In genomic region chr3:172711457-172711800, GRCh38 we compare ENCODE assay signal across 8 cellular contexts. TPM values are rescaled to one million over a fixed set of nuclear protein-coding genes. Genes with fewer than 3 reads are reported as not detected.
DNase-seq lines count a peak whose midpoint lies in the region; ATAC-seq and TF ChIP-seq lines count a peak whose summit lies in the region.

No MANE protein-coding gene starts in this region.

- H3K27ac Mint-ChIP-seq in CD8-positive, alpha-beta T cell, result no peak overlapping the region

- H2BK120ac ChIP-seq in trophoblast cell (ENCODE audit: insufficient read depth, low read length, poor library complexity), result no peak overlapping the region

- no peak overlapping the region for H3K18ac ChIP-seq in trophoblast cell (ENCODE audit: low read length)

- peak overlapping the region; percentile 50 for H4K8ac ChIP-seq in trophoblast cell (ENCODE audit: low read depth, low read length)

- H3K4me3 ChIP-seq in CD8-positive, alpha-beta T cell (ENCODE audit: low read depth, low read length), result peak overlapping the region; percentile 93
- H3K4me3 ChIP-seq in HFF-Myc (replicated peaks; ENCODE audit: low read depth, low read length) (peak overlapping the region; percentile 65), esophagus muscularis mucosa (peak overlapping the region; percentile 76 to 92 (median 84)), trophoblast cell (ENCODE audit: low read depth, low read length) (no peak overlapping the region)

- no peak overlapping the region for H2AK5ac ChIP-seq in trophoblast cell (ENCODE audit: low read length)

- no peak overlapping the region for H4K91ac ChIP-seq in trophoblast cell (ENCODE audit: low read depth, low read length)

- peak overlapping the region; percentile 70 for H2AFZ ChIP-seq in trophoblast cell (ENCODE audit: insufficient read depth, low read length, poor library complexity)

- no peak overlapping the region for H2BK5ac ChIP-seq in trophoblast cell (ENCODE audit: low read depth, low read length, poor library complexity)

- peaks cover 2% of the 10 kb centered on the region for H3K79me1 ChIP-seq in trophoblast cell (ENCODE audit: low read length)

- H3K27me3 ChIP-seq in CD8-positive, alpha-beta T cell (ENCODE audit: insufficient read depth, low read length), result no peaks in the 10 kb centered on the region
- H3K27me3 ChIP-seq in esophagus muscularis mucosa (no peaks in the 10 kb centered on the region), trophoblast cell (ENCODE audit: insufficient read depth, low read length) (no peaks in the 10 kb centered on the region)

- no peak overlapping the region for H4K12ac ChIP-seq in trophoblast cell (ENCODE audit: low read depth, low read length)

- H2BK12ac ChIP-seq in trophoblast cell (ENCODE audit: low read length), result peak overlapping the region; percentile 59

- no peak overlapping the region for H3K4ac ChIP-seq in trophoblast cell (ENCODE audit: low read depth, low read length)

- ATAC-seq in CD8-positive, alpha-beta T cell, result no peak
- no peak for ATAC-seq in GM19328 (IDR thresholded peaks at IDR 0.05; ENCODE audit: unreplicated experiment)

- H3K27ac ChIP-seq in CD8-positive, alpha-beta T cell (ENCODE audit: low read depth, low read length), result peak overlapping the region; percentile 7
- H3K27ac ChIP-seq in esophagus muscularis mucosa (replicated peaks in 1 of 4), result peak overlapping the region; percentile 90 to 97 (median 93)
- H3K27ac ChIP-seq in trophoblast cell (ENCODE audit: low read depth, low read length), result no peak overlapping the region

- H3K4me3 Mint-ChIP-seq in CD8-positive, alpha-beta T cell, result peak overlapping the region; percentile 96

- WGBS in esophagus muscularis mucosa, result 43% methylated on average over 2 of the region's 2 CpGs
- no CpG with 5 or more reads among the region's 2 CpGs for WGBS in trophoblast cell (ENCODE audit: extremely low coverage, insufficient coverage, insufficient read length)

- no peak for TF ChIP-seq CTCF in CD8-positive, alpha-beta T cell (IDR thresholded peaks at IDR 0.05)
- TF ChIP-seq CTCF in HFF-Myc (IDR thresholded peaks at IDR 0.05; ENCODE audit: low read depth, low read length, missing control alignments), result no peak
- no peak for TF ChIP-seq CTCF in esophagus muscularis mucosa (IDR thresholded peaks at IDR 0.05)

- H3K23ac ChIP-seq in trophoblast cell (ENCODE audit: low read length), result no peak overlapping the region

- peak overlapping the region; percentile 89 for H3K4me2 ChIP-seq in trophoblast cell (ENCODE audit: low read length)

- H3K9me3 ChIP-seq in CD8-positive, alpha-beta T cell (ENCODE audit: low read length), result no peaks in the 10 kb centered on the region
- no peaks in the 10 kb centered on the region for H3K9me3 ChIP-seq in esophagus muscularis mucosa
- no peaks in the 10 kb centered on the region for H3K9me3 ChIP-seq in trophoblast cell (ENCODE audit: insufficient read depth, low read depth, low read length)

- CTCF ChIA-PET in CD8-positive, alpha-beta T cell (lab: Charles Lee), result interaction anchor here (1.1 to 1.5 kb wide), 3 partner anchors 8 to 38 kb away, joined by 3 to 6 read pairs (median 4); no protein-coding TSS in a partner anchor

- intact Hi-C loops in CD8-positive, alpha-beta T cell (cut with DNase I, micrococcal nuclease), result loop anchor here (1.0 to 2.0 kb wide), 2 partner anchors 39 kb away; partner anchors contain the start of gene ECT2 (in 2 of the 2)
- intact Hi-C loops in esophagus muscularis mucosa (cut with DNase I), result loop anchor here (5.0 kb wide), 2 partner anchors 36 to 39 kb away; no protein-coding TSS in a partner anchor

- H3K9me3 Mint-ChIP-seq in CD8-positive, alpha-beta T cell, result no peaks in the 10 kb centered on the region

- POLR2A ChIA-PET in CD8-positive, alpha-beta T cell (lab: Charles Lee), result interaction anchor here (0.8 kb wide), 1 partner anchor 39 kb away, joined by 4 read pairs; the partner anchor contains the start of gene ECT2

- no peak overlapping the region for H3K14ac ChIP-seq in trophoblast cell (ENCODE audit: low read length)

- no peak for DNase-seq in CD8-positive, alpha-beta T cell
- DNase-seq in HFF-Myc (ENCODE audit: extremely low read depth, low read depth), result no peak
- peak; percentile 89 for DNase-seq in SKM-1 (lab: John Stamatoyannopoulos, UW; ENCODE audit: unreplicated experiment)
- DNase-seq in esophagus muscularis mucosa (ENCODE audit: extremely low spot score), result no peak
- peak; percentile 16 to 71 for DNase-seq in trophoblast cell
- DNase-seq in NCI-H2227 (lab: John Stamatoyannopoulos, UW; ENCODE audit: unreplicated experiment), result no peak
- no peak for DNase-seq in NCI-H187 (lab: John Stamatoyannopoulos, UW)

- H3K4me1 Mint-ChIP-seq in CD8-positive, alpha-beta T cell (ENCODE audit: low read depth), result peaks cover 27% of the 10 kb centered on the region

- H3K36me3 Mint-ChIP-seq in CD8-positive, alpha-beta T cell, result peaks cover 10% of the 10 kb centered on the region

- H3K79me2 ChIP-seq in trophoblast cell (ENCODE audit: control insufficient read depth, insufficient read depth, low read length, poor library complexity), result no peaks in the 10 kb centered on the region

- H3K9ac ChIP-seq in trophoblast cell (ENCODE audit: low read length), result no peak overlapping the region

- no peaks in the 10 kb centered on the region for H3K36me3 ChIP-seq in CD8-positive, alpha-beta T cell (ENCODE audit: insufficient read depth, low read length)
- H3K36me3 ChIP-seq in esophagus muscularis mucosa (no peaks in the 10 kb centered on the region), trophoblast cell (ENCODE audit: control insufficient read depth in 1 of 2, insufficient read depth in 2 of 2, low read length in 2 of 2) (no peaks in the 10 kb centered on the region)

- no peak for TF ChIP-seq POLR2A in esophagus muscularis mucosa (IDR thresholded peaks at IDR 0.05; ENCODE audit: low read depth)

- peaks cover 5% of the 10 kb centered on the region for H3K4me1 ChIP-seq in CD8-positive, alpha-beta T cell (ENCODE audit: insufficient read depth, low read length)
- peaks cover 17 to 36% (median 27%) of the 10 kb centered on the region in 4 donors for H3K4me1 ChIP-seq in esophagus muscularis mucosa
- peaks cover 2 to 4% of the 10 kb centered on the region in 2 experiments for H3K4me1 ChIP-seq in trophoblast cell (ENCODE audit: control insufficient read depth in 1 of 2, insufficient read depth in 2 of 2, low read length in 2 of 2)

- no peaks in the 10 kb centered on the region for H3K27me3 Mint-ChIP-seq in CD8-positive, alpha-beta T cell (ENCODE audit: low read depth)

- no peak for TF ChIP-seq EP300 in esophagus muscularis mucosa (IDR thresholded peaks at IDR 0.05)

RNA-seq across cellular contexts. Expression of gene NCEH1, which starts 0.6 kb away (rescaled TPM):
- total RNA-seq in CD8-positive, alpha-beta T cell, result under 1 TPM; 0.72 to 0.87 TPM
- total RNA-seq in esophagus muscularis mucosa, result 10 to 100 TPM in 1 of 4 donors, 1 to 10 TPM in 3; 3.0 to 11.6 (median 3.7) TPM
- 1.8 and 2.0 TPM in 2 replicates for polyA plus RNA-seq in trophoblast cell (2013)

RNA-seq across cellular contexts. Expression of gene ECT2, which starts 39.1 kb away (rescaled TPM):
- total RNA-seq in CD8-positive, alpha-beta T cell, result 1 to 10 TPM; 1.3 to 1.5 TPM
- 1 to 10 TPM; 7.3 to 8.7 (median 7.9) TPM for total RNA-seq in esophagus muscularis mucosa
- 27.3 and 28.9 TPM in 2 replicates for polyA plus RNA-seq in trophoblast cell (2013)

Comparison
In these comparisons a context has a peak if more than half of its experiments do, and no peak if none do; other contexts are left out.
1. DNase-seq: peak in SKM-1 (single experiment) and trophoblast cell (2 of 2); none in CD8-positive, alpha-beta T cell (0 of 7), HFF-Myc (single experiment), esophagus muscularis mucosa (single experiment), NCI-H2227 (single experiment) and NCI-H187 (0 of 2).